21 cellular contexts compared by ENCODE assay signal in genomic region chr18:989423-989822, GRCh38.
DNase-seq lines count a peak whose midpoint lies in the region; ATAC-seq, FAIRE-seq and TF ChIP-seq lines count a peak whose summit lies in the region.
"Had no signal": no experiment of that assay in that cellular context is flagged by ENCODE, and none has a peak within 500 bp of the region (broad histone marks: within the 10 kb centered on the region; RNA-seq: fewer than 3 reads in every experiment).

No MANE protein-coding gene starts in this region.

- TF ChIP-seq RAD21 in K562 (CRISPR knock-in tag; conservative IDR thresholded peaks at IDR 0.05 in 1 of 2, IDR thresholded peaks at IDR 0.05 in 1 of 2) = no peak

- CTCF ChIA-PET in K562 (lab: Yijun Ruan, JAX; ENCODE audit: low intra/inter-chr PET ratio) = no interaction called here

- H3K79me2 ChIP-seq in K562 (ENCODE audit: control insufficient read depth, insufficient read depth, low read length) = no peaks in the 10 kb centered on the region

- H3K27me3 ChIP-seq in left ventricle myocardium inferior (ENCODE audit: low read depth) (no peaks in the 10 kb centered on the region), right cardiac atrium (ENCODE audit: control insufficient read depth, insufficient read depth) (no peaks in the 10 kb centered on the region), K562 (ENCODE audit: control insufficient read depth in 2 of 2, insufficient read depth in 2 of 2, low read length in 2 of 2) (no peaks in the 10 kb centered on the region), tibial artery (no peaks in the 10 kb centered on the region)

- peaks cover 7% of the 10 kb centered on the region for H4K20me1 ChIP-seq in K562 (replicated peaks; ENCODE audit: control insufficient read depth, insufficient read depth, low read length)
- H4K20me1 ChIP-seq: BLaER1 treated with 17β-estradiol and CSF1 and Interleukin-3, amounts not matched to agents 10 nM and 100 nM had no signal

- no peaks in the 10 kb centered on the region for H3K9me1 ChIP-seq in K562 (ENCODE audit: control insufficient read depth, insufficient read depth, low read length)

- no TSS peak for BruUV-seq in K562 (replicated peaks; lab: Mats Ljungman, UMichigan)

- no peak overlapping the region for H2AFZ ChIP-seq in K562 (ENCODE audit: low read depth, low read length)

- H3K9me3 ChIP-seq in left ventricle myocardium inferior (replicated peaks) = peaks cover 9% of the 10 kb centered on the region
- H3K9me3 ChIP-seq in right cardiac atrium (ENCODE audit: control insufficient read depth, low read length) = no peaks in the 10 kb centered on the region
- no peaks in the 10 kb centered on the region for H3K9me3 ChIP-seq in K562 (replicated peaks; ENCODE audit: control insufficient read depth, insufficient read depth, low read depth, low read length)
- H3K9me3 ChIP-seq in tibial artery = no peaks in the 10 kb centered on the region
- H3K9me3 ChIP-seq: A549 had no signal

- POLR2A ChIA-PET in K562 (lab: Yijun Ruan, JAX) = interaction anchor here (0.9 to 4.5 kb wide), 4 partner anchors 10 to 29 kb away, joined by 3 to 57 read pairs (median 5); no protein-coding TSS in a partner anchor

- H3K27ac ChIP-seq in left ventricle myocardium inferior (replicated peaks) (peak overlapping the region; percentile 54), right cardiac atrium (ENCODE audit: low read length) (no peak overlapping the region), K562 (ENCODE audit: extremely low read depth, low read depth, low read length) (no peak overlapping the region), tibial artery (no peak overlapping the region)
- H3K27ac ChIP-seq: 22Rv1; A549; BLaER1 treated with 17β-estradiol and CSF1 and Interleukin-3, amounts not matched to agents 10 nM and 100 nM; C4-2B had no signal

- H3K9ac ChIP-seq in K562 (ENCODE audit: insufficient read depth in 1 of 2, low read depth in 2 of 2, low read length in 2 of 2) = no peak overlapping the region
- H3K9ac ChIP-seq: BLaER1 treated with 17β-estradiol and CSF1 and Interleukin-3, amounts not matched to agents 10 nM and 100 nM had no signal

- FAIRE-seq in K562 (lab: Jason Lieb, UNC) (no peak), urothelium cell line (lab: Jason Lieb, UNC) (peak; percentile 91)
- FAIRE-seq: A549, D721Med, G401.6, GM12891, GM19239 had no signal

- DNase-seq in left ventricle myocardium inferior (no peak), right cardiac atrium (no peak), K562 (ENCODE audit: extremely low read depth in 1 of 4, low spot score in 3 of 4) (no peak), urothelium cell line (ENCODE audit: low spot score) (no peak), tibial artery (no peak)
- DNase-seq: AML-193; CD4-positive, alpha-beta memory T cell; CD4-positive, CD25-positive, alpha-beta regulatory T cell; CD8-positive, alpha-beta memory T cell; COR-L47; DMS79 treated with DMSO at 0.1 percent for 48 hours; GF-D8 had no signal

- intact Hi-C loops in left ventricle myocardium inferior (cut with micrococcal nuclease) = no loop called here
- intact Hi-C loops in right cardiac atrium (cut with DNase I) = no loop called here
- intact Hi-C loops in K562 (cut with micrococcal nuclease) = no loop called here
- intact Hi-C loops in tibial artery (cut with DNase I; ENCODE audit: low total_unique reads) = no loop called here

- H3K36me3 ChIP-seq in left ventricle myocardium inferior (no peaks in the 10 kb centered on the region), K562 (ENCODE audit: control insufficient read depth, insufficient read depth, low read length) (no peaks in the 10 kb centered on the region), tibial artery (no peaks in the 10 kb centered on the region)
- H3K36me3 ChIP-seq: BLaER1 treated with 17β-estradiol and CSF1 and Interleukin-3, amounts not matched to agents 10 nM and 100 nM had no signal

- 67% methylated on average over 2 of the region's 2 CpGs for WGBS in right cardiac atrium
- WGBS in K562 (ENCODE audit: insufficient coverage, low coverage, missing lambda C conversion rate) = 53% methylated on average over 2 of the region's 2 CpGs

- in situ Hi-C loops in K562 (cut with MboI) = no loop called here

- no peak overlapping the region for H3K4me2 ChIP-seq in K562 (ENCODE audit: insufficient read depth, low read length)
- H3K4me2 ChIP-seq: A549; BLaER1 treated with 17β-estradiol and CSF1 and Interleukin-3, amounts not matched to agents 10 nM and 100 nM had no signal

- ATAC-seq in right cardiac atrium (no peak), K562 (no peak), HG02885 (IDR thresholded peaks at IDR 0.05; ENCODE audit: poor library complexity, unreplicated experiment) (no peak)
- ATAC-seq: A549 had no signal

- TF ChIP-seq POLR2A in K562 (conservative IDR thresholded peaks at IDR 0.05) = no peak

- H3K4me3 ChIP-seq in left ventricle myocardium inferior (no peak overlapping the region), right cardiac atrium (ENCODE audit: low read length) (no peak overlapping the region), K562 (no peak overlapping the region), tibial artery (no peak overlapping the region)
- H3K4me3 ChIP-seq: A549; BLaER1 treated with 17β-estradiol and CSF1 and Interleukin-3, amounts not matched to agents 10 nM and 100 nM had no signal

- TF ChIP-seq CTCF in left ventricle myocardium inferior (IDR thresholded peaks at IDR 0.05; ENCODE audit: borderline replicate concordance) (no peak), K562 (IDR thresholded peaks at IDR 0.05 in 2 of 3, conservative IDR thresholded peaks at IDR 0.05 in 1 of 3; ENCODE audit: insufficient read depth in 2 of 3, low read depth in 1 of 3, low read length in 3 of 3) (no peak), tibial artery (IDR thresholded peaks at IDR 0.05) (no peak)

- H3K4me1 ChIP-seq in left ventricle myocardium inferior = peaks cover 42% of the 10 kb centered on the region
- H3K4me1 ChIP-seq in right cardiac atrium (ENCODE audit: control insufficient read depth, insufficient read depth, low read length) = no peaks in the 10 kb centered on the region
- peaks cover 0 to 13% of the 10 kb centered on the region in 2 experiments; a peak in 3 of 5 replicates for H3K4me1 ChIP-seq in K562 (replicated peaks in 1 of 2; ENCODE audit: control insufficient read depth in 2 of 2, insufficient read depth in 2 of 2, low read length in 2 of 2)
- peaks cover 0 to 28% (median 9%) of the 10 kb centered on the region in 4 donors for H3K4me1 ChIP-seq in tibial artery
- H3K4me1 ChIP-seq: A549 had no signal

- no peak for TF ChIP-seq EP300 in K562 (IDR thresholded peaks at IDR 0.05; ENCODE audit: low read length)

TF ChIP-seq in K562, 482 proteins besides CTCF, POLR2A, EP300 and RAD21:
- TF ChIP-seq ZBTB2 (IDR thresholded peaks at IDR 0.05) (no peak), MCM5 (IDR thresholded peaks at IDR 0.05; ENCODE audit: low read depth) (no peak), ZC3H8 (IDR thresholded peaks at IDR 0.05) (no peak), CEBPG (CRISPR knock-in tag; IDR thresholded peaks at IDR 0.05) (no peak), CEBPG (tag; conservative IDR thresholded peaks at IDR 0.05 in 1 of 2, IDR thresholded peaks at IDR 0.05 in 1 of 2) (peak; percentile 26 to 85; a peak in 2 of 4 replicates), CEBPB (tag; IDR thresholded peaks at IDR 0.05) (peak; percentile 51), ETV6 (IDR thresholded peaks at IDR 0.05; ENCODE audit: borderline replicate concordance in 1 of 2, low read depth in 2 of 2, low read length in 1 of 2) (no peak), ETV6 (CRISPR knock-in tag; IDR thresholded peaks at IDR 0.05; ENCODE audit: borderline replicate concordance) (no peak), NFATC3 (IDR thresholded peaks at IDR 0.05) (no peak), SIX5 (IDR thresholded peaks at IDR 0.05; ENCODE audit: borderline replicate concordance in 1 of 2, insufficient read depth in 1 of 2, low read depth in 1 of 2, low read length in 2 of 2) (no peak), ZNF133 (CRISPR knock-in tag; IDR thresholded peaks at IDR 0.05) (no peak), KLF13 (tag; IDR thresholded peaks at IDR 0.05; ENCODE audit: borderline replicate concordance, low read depth) (no peak)
- TF ChIP-seq, protein P1, sequence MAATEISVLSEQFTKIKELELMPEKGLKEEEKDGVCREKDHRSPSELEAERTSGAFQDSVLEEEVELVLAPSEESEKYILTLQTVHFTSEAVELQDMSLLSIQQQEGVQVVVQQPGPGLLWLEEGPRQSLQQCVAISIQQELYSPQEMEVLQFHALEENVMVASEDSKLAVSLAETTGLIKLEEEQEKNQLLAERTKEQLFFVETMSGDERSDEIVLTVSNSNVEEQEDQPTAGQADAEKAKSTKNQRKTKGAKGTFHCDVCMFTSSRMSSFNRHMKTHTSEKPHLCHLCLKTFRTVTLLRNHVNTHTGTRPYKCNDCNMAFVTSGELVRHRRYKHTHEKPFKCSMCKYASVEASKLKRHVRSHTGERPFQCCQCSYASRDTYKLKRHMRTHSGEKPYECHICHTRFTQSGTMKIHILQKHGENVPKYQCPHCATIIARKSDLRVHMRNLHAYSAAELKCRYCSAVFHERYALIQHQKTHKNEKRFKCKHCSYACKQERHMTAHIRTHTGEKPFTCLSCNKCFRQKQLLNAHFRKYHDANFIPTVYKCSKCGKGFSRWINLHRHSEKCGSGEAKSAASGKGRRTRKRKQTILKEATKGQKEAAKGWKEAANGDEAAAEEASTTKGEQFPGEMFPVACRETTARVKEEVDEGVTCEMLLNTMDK (IDR thresholded peaks at IDR 0.05; ENCODE audit: borderline replicate concordance, insufficient read depth, low read depth, low read length, poor library complexity, severe bottlenecking) = no peak
